ENCODE assay signal across 3 cellular contexts in the genomic region with DNA sequence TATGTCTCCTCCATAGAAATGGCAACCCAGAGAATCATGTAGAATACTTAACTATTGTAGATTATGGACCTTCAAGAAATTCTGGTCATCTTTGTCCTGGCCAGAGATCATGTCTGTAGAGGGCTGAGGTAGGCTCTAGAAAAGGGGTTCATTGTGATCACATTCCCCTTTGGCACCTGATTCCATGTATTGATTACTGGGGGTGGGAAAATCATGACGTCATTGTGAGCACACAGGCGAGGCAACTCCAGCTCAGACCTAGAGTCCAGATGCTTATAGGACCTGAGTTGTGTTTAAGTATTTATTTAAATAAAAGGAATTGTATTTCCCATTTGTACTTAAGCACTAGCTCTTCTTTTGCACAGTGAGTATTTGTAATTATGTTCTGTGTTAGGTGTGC.
TF ChIP-seq lines count a peak whose summit lies in the region.

No MANE protein-coding gene starts in this region.

TF ChIP-seq in HEK293, 187 proteins besides CTCF, POLR2A, EP300 and RAD21 (continues in another document):
- TF ChIP-seq, protein P1, sequence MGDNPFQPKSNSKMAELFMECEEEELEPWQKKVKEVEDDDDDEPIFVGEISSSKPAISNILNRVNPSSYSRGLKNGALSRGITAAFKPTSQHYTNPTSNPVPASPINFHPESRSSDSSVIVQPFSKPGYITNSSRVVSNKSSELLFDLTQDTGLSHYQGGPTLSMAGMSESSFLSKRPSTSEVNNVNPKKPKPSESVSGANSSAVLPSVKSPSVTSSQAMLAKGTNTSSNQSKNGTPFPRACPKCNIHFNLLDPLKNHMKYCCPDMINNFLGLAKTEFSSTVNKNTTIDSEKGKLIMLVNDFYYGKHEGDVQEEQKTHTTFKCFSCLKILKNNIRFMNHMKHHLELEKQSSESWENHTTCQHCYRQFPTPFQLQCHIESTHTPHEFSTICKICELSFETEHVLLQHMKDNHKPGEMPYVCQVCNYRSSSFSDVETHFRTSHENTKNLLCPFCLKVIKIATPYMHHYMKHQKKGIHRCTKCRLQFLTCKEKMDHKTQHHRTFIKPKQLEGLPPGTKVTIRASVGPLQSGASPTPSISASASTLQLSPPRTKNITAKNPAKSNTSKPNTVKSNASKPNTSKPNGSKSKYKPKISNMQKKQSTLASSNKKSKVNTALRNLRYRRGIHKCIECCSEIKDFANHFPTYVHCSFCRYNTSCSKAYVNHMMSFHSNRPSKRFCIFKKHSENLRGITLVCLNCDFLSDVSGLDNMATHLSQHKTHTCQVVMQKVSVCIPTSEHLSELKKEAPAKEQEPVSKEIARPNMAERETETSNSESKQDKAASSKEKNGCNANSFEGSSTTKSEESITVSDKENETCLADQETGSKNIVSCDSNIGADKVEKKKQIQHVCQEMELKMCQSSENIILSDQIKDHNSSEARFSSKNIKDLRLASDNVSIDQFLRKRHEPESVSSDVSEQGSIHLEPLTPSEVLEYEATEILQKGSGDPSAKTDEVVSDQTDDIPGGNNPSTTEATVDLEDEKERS (tag by site-specific recombination; IDR thresholded peaks at IDR 0.05) = no peak
- TF ChIP-seq REPIN1 (tag by site-specific recombination; IDR thresholded peaks at IDR 0.05; ENCODE audit: low read depth) = no peak
- TF ChIP-seq, protein P2, sequence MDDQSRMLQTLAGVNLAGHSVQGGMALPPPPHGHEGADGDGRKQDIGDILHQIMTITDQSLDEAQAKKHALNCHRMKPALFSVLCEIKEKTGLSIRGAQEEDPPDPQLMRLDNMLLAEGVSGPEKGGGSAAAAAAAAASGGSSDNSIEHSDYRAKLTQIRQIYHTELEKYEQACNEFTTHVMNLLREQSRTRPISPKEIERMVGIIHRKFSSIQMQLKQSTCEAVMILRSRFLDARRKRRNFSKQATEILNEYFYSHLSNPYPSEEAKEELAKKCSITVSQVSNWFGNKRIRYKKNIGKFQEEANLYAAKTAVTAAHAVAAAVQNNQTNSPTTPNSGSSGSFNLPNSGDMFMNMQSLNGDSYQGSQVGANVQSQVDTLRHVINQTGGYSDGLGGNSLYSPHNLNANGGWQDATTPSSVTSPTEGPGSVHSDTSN (CRISPR knock-in tag; IDR thresholded peaks at IDR 0.05) = no peak
- TF ChIP-seq ZNF626 (tag by site-specific recombination; IDR thresholded peaks at IDR 0.05) = no peak
- no peak for TF ChIP-seq FEZF1 (tag by site-specific recombination; IDR thresholded peaks at IDR 0.05)
- TF ChIP-seq, protein P3, sequence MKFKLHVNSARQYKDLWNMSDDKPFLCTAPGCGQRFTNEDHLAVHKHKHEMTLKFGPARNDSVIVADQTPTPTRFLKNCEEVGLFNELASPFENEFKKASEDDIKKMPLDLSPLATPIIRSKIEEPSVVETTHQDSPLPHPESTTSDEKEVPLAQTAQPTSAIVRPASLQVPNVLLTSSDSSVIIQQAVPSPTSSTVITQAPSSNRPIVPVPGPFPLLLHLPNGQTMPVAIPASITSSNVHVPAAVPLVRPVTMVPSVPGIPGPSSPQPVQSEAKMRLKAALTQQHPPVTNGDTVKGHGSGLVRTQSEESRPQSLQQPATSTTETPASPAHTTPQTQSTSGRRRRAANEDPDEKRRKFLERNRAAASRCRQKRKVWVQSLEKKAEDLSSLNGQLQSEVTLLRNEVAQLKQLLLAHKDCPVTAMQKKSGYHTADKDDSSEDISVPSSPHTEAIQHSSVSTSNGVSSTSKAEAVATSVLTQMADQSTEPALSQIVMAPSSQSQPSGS (tag by site-specific recombination; IDR thresholded peaks at IDR 0.05; ENCODE audit: low read depth) = peak; percentile 29; the same call in 1 of the 2 replicates
- TF ChIP-seq, protein P4, sequence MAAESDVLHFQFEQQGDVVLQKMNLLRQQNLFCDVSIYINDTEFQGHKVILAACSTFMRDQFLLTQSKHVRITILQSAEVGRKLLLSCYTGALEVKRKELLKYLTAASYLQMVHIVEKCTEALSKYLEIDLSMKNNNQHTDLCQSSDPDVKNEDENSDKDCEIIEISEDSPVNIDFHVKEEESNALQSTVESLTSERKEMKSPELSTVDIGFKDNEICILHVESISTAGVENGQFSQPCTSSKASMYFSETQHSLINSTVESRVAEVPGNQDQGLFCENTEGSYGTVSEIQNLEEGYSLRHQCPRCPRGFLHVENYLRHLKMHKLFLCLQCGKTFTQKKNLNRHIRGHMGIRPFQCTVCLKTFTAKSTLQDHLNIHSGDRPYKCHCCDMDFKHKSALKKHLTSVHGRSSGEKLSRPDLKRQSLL (tag by site-specific recombination; IDR thresholded peaks at IDR 0.05) = no peak
- 0 out of 2 replicates have a peak, but pooled peaks have one; percentile 16 for TF ChIP-seq ZNF629 (tag by site-specific recombination; IDR thresholded peaks at IDR 0.05)

TF ChIP-seq in K562, 482 proteins besides CTCF, POLR2A, EP300 and RAD21 (continued from another document and continues in another):
- TF ChIP-seq HEY1 (CRISPR knock-in tag; IDR thresholded peaks at IDR 0.05; ENCODE audit: borderline replicate concordance) (no peak), EWSR1 (IDR thresholded peaks at IDR 0.05; ENCODE audit: borderline replicate concordance, low read depth, partially characterized antibody) (no peak), MED1 (CRISPR knock-in tag; IDR thresholded peaks at IDR 0.05; ENCODE audit: borderline replicate concordance) (no peak), CCAR2 (IDR thresholded peaks at IDR 0.05; ENCODE audit: low read depth, low read length) (no peak), STAT5A (IDR thresholded peaks at IDR 0.05; ENCODE audit: borderline replicate concordance, low read length) (no peak), JUND (IDR thresholded peaks at IDR 0.05; ENCODE audit: borderline replicate concordance, low read depth, low read length) (no peak), JUND (tag; IDR thresholded peaks at IDR 0.05; ENCODE audit: borderline replicate concordance, low read depth, low read length) (peak; percentile 30; the same call in 1 of the 3 replicates), ZNF197 (CRISPR knock-in tag; IDR thresholded peaks at IDR 0.05; ENCODE audit: low read depth) (no peak), ZC3H11A (IDR thresholded peaks at IDR 0.05; ENCODE audit: low read depth, low read length) (no peak), SMAD4 (CRISPR knock-in tag; conservative IDR thresholded peaks at IDR 0.05) (no peak), SLC30A9 (CRISPR knock-in tag; IDR thresholded peaks at IDR 0.05) (no peak), ZBTB1 (CRISPR knock-in tag; IDR thresholded peaks at IDR 0.05; ENCODE audit: borderline replicate concordance, low read depth) (no peak), RBFOX2 (IDR thresholded peaks at IDR 0.05; ENCODE audit: low read depth, low read length) (no peak), ZNF512 (tag; IDR thresholded peaks at IDR 0.05) (no peak), DPF2 (IDR thresholded peaks at IDR 0.05) (no peak), JUNB (CRISPR knock-in tag; conservative IDR thresholded peaks at IDR 0.05) (0 out of 2 replicates have a peak, but pooled peaks have one; percentile 20), PCBP2 (IDR thresholded peaks at IDR 0.05; ENCODE audit: low read depth, low read length, poor library complexity, severe bottlenecking) (no peak), ATF1 (CRISPR knock-in tag; IDR thresholded peaks at IDR 0.05) (no peak), ATF1 (tag; IDR thresholded peaks at IDR 0.05) (0 out of 2 replicates have a peak, but pooled peaks have one; percentile 27), GABPA (tag; conservative IDR thresholded peaks at IDR 0.05; ENCODE audit: low read depth) (no peak), TFAM (CRISPR knock-in tag; conservative IDR thresholded peaks at IDR 0.05) (no peak)
- TF ChIP-seq, protein P5, sequence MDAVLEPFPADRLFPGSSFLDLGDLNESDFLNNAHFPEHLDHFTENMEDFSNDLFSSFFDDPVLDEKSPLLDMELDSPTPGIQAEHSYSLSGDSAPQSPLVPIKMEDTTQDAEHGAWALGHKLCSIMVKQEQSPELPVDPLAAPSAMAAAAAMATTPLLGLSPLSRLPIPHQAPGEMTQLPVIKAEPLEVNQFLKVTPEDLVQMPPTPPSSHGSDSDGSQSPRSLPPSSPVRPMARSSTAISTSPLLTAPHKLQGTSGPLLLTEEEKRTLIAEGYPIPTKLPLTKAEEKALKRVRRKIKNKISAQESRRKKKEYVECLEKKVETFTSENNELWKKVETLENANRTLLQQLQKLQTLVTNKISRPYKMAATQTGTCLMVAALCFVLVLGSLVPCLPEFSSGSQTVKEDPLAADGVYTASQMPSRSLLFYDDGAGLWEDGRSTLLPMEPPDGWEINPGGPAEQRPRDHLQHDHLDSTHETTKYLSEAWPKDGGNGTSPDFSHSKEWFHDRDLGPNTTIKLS (IDR thresholded peaks at IDR 0.05; ENCODE audit: borderline replicate concordance, low read depth) = no peak

TF ChIP-seq in HepG2, 621 proteins besides CTCF, POLR2A, EP300 and RAD21:
- TF ChIP-seq ZNF407 (CRISPR knock-in tag; IDR thresholded peaks at IDR 0.05; ENCODE audit: not compliant biosample characterization) = no peak
- TF ChIP-seq ATF7 (IDR thresholded peaks at IDR 0.05) = peak; percentile 89
- TF ChIP-seq ATF7 (CRISPR knock-in tag; IDR thresholded peaks at IDR 0.05) = no peak
- peak; percentile 79 for TF ChIP-seq CREB1 (IDR thresholded peaks at IDR 0.05)
- 0 out of 2 replicates have a peak, but pooled peaks have one; percentile 18 for TF ChIP-seq CREB1 (CRISPR knock-in tag; IDR thresholded peaks at IDR 0.05)
